2 cellular contexts compared by ENCODE assay signal in the genomic region with DNA sequence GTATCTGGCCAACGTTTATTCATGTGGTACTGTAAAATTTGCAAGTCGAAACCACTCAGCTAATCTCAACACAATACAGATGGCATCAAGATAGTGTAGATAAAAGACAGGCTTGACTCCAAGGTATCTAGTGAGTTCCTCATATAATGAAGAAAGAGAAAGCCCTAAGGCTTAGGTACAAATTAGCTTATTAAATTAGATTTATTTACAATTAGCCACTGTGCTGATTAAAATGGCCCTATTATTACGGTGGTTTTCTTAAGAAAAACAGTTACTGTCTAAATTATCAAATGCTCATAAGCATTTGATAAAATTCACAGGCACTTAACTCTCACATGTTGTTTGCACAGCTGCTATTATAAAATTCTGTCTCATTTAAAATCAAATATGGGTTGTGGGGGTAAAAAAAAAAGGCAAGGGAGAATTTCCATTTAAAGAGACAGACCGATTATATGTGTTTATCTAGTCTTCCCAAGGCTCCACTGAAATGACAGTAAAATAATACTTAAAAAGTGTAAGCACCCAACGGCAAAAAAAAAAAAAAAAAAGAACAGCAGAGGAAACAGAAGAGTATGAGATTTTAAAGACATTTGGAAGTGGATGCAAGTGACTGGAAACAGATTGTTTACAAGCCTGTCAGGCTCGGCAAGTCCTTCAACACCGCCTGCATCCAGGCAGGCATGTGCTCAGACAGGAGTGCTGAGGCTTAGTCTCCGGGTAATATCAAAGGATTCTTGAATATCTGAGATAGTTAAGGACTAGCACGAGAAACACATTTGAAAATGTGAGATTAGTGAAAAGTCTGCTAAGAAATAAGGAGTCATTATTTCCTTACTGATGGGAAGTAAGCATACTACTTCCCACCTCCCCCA.
TF ChIP-seq lines count a peak whose summit lies in the region.

No MANE protein-coding gene starts in this region.

TF ChIP-seq in HEK293, 187 proteins besides CTCF, POLR2A, EP300 and RAD21 (continued from another document and continues in another):
- no peak for TF ChIP-seq MYNN (tag by site-specific recombination; IDR thresholded peaks at IDR 0.05; ENCODE audit: borderline replicate concordance)
- TF ChIP-seq ZBTB1 (tag by site-specific recombination; IDR thresholded peaks at IDR 0.05) = no peak
- no peak for TF ChIP-seq ZNF174 (tag by site-specific recombination; IDR thresholded peaks at IDR 0.05)
- no peak for TF ChIP-seq ZNF623 (tag by site-specific recombination; IDR thresholded peaks at IDR 0.05)
- no peak for TF ChIP-seq ZNF302 (tag by site-specific recombination; IDR thresholded peaks at IDR 0.05; ENCODE audit: low read depth)
- TF ChIP-seq, protein P1, sequence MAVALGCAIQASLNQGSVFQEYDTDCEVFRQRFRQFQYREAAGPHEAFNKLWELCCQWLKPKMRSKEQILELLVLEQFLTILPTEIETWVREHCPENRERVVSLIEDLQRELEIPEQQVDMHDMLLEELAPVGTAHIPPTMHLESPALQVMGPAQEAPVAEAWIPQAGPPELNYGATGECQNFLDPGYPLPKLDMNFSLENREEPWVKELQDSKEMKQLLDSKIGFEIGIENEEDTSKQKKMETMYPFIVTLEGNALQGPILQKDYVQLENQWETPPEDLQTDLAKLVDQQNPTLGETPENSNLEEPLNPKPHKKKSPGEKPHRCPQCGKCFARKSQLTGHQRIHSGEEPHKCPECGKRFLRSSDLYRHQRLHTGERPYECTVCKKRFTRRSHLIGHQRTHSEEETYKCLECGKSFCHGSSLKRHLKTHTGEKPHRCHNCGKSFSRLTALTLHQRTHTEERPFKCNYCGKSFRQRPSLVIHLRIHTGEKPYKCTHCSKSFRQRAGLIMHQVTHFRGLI (tag by site-specific recombination; IDR thresholded peaks at IDR 0.05) = no peak
- TF ChIP-seq ZBTB48 (tag by site-specific recombination; IDR thresholded peaks at IDR 0.05) = no peak
- no peak for TF ChIP-seq ZNF654 (tag by site-specific recombination; IDR thresholded peaks at IDR 0.05; ENCODE audit: low read depth)
- no peak for TF ChIP-seq ZNF514 (tag by site-specific recombination; IDR thresholded peaks at IDR 0.05)
- TF ChIP-seq ZBTB20 (tag by site-specific recombination; IDR thresholded peaks at IDR 0.05) = no peak
- TF ChIP-seq ZSCAN23 (tag by site-specific recombination; IDR thresholded peaks at IDR 0.05) = no peak
- TF ChIP-seq, protein P2, sequence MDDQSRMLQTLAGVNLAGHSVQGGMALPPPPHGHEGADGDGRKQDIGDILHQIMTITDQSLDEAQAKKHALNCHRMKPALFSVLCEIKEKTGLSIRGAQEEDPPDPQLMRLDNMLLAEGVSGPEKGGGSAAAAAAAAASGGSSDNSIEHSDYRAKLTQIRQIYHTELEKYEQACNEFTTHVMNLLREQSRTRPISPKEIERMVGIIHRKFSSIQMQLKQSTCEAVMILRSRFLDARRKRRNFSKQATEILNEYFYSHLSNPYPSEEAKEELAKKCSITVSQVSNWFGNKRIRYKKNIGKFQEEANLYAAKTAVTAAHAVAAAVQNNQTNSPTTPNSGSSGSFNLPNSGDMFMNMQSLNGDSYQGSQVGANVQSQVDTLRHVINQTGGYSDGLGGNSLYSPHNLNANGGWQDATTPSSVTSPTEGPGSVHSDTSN (CRISPR knock-in tag; IDR thresholded peaks at IDR 0.05) = no peak
- TF ChIP-seq ZNF433 (tag by site-specific recombination; IDR thresholded peaks at IDR 0.05; ENCODE audit: low read depth) = no peak
- no peak for TF ChIP-seq WT1 (tag by site-specific recombination; IDR thresholded peaks at IDR 0.05)
- TF ChIP-seq ZNF510 (tag by site-specific recombination; IDR thresholded peaks at IDR 0.05; ENCODE audit: insufficient replicate concordance) = no peak
- TF ChIP-seq ZNF335 (tag by site-specific recombination; conservative IDR thresholded peaks at IDR 0.05) = peak; percentile 84
- TF ChIP-seq, protein P3, sequence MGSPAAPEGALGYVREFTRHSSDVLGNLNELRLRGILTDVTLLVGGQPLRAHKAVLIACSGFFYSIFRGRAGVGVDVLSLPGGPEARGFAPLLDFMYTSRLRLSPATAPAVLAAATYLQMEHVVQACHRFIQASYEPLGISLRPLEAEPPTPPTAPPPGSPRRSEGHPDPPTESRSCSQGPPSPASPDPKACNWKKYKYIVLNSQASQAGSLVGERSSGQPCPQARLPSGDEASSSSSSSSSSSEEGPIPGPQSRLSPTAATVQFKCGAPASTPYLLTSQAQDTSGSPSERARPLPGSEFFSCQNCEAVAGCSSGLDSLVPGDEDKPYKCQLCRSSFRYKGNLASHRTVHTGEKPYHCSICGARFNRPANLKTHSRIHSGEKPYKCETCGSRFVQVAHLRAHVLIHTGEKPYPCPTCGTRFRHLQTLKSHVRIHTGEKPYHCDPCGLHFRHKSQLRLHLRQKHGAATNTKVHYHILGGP (tag by site-specific recombination; IDR thresholded peaks at IDR 0.05) = no peak
- no peak for TF ChIP-seq ZNF292 (tag by site-specific recombination; IDR thresholded peaks at IDR 0.05; ENCODE audit: borderline replicate concordance, low read depth)
- no peak for TF ChIP-seq ZNF404 (tag by site-specific recombination; IDR thresholded peaks at IDR 0.05)
- TF ChIP-seq, protein P4, sequence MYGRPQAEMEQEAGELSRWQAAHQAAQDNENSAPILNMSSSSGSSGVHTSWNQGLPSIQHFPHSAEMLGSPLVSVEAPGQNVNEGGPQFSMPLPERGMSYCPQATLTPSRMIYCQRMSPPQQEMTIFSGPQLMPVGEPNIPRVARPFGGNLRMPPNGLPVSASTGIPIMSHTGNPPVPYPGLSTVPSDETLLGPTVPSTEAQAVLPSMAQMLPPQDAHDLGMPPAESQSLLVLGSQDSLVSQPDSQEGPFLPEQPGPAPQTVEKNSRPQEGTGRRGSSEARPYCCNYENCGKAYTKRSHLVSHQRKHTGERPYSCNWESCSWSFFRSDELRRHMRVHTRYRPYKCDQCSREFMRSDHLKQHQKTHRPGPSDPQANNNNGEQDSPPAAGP (tag by site-specific recombination; IDR thresholded peaks at IDR 0.05) = no peak
- TF ChIP-seq ZNF664 (tag by site-specific recombination; IDR thresholded peaks at IDR 0.05) = peak; percentile 67; the same call in 1 of the 2 replicates
- 0 out of 2 replicates have a peak, but pooled peaks have one; percentile 23 for TF ChIP-seq ZSCAN30 (tag by site-specific recombination; IDR thresholded peaks at IDR 0.05)
- TF ChIP-seq, protein P5, sequence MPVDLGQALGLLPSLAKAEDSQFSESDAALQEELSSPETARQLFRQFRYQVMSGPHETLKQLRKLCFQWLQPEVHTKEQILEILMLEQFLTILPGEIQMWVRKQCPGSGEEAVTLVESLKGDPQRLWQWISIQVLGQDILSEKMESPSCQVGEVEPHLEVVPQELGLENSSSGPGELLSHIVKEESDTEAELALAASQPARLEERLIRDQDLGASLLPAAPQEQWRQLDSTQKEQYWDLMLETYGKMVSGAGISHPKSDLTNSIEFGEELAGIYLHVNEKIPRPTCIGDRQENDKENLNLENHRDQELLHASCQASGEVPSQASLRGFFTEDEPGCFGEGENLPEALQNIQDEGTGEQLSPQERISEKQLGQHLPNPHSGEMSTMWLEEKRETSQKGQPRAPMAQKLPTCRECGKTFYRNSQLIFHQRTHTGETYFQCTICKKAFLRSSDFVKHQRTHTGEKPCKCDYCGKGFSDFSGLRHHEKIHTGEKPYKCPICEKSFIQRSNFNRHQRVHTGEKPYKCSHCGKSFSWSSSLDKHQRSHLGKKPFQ (tag by site-specific recombination; IDR thresholded peaks at IDR 0.05) = no peak
- TF ChIP-seq ZSCAN16 (tag by site-specific recombination; IDR thresholded peaks at IDR 0.05) = no peak

TF ChIP-seq in SK-N-SH treated with all-trans-retinoic acid at 6 μM for 48 hours, 23 proteins besides CTCF, POLR2A, EP300 and RAD21 (continued from another document):
- TF ChIP-seq, protein P6, sequence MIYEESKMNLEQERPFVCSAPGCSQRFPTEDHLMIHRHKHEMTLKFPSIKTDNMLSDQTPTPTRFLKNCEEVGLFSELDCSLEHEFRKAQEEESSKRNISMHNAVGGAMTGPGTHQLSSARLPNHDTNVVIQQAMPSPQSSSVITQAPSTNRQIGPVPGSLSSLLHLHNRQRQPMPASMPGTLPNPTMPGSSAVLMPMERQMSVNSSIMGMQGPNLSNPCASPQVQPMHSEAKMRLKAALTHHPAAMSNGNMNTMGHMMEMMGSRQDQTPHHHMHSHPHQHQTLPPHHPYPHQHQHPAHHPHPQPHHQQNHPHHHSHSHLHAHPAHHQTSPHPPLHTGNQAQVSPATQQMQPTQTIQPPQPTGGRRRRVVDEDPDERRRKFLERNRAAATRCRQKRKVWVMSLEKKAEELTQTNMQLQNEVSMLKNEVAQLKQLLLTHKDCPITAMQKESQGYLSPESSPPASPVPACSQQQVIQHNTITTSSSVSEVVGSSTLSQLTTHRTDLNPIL (CRISPR knock-in tag; IDR thresholded peaks at IDR 0.05; ENCODE audit: low read depth) = no peak; the same call in 1 of the 2 replicates
- 0 out of 2 replicates have a peak, but pooled peaks have one; percentile 7 for TF ChIP-seq ARNTL (CRISPR knock-in tag; IDR thresholded peaks at IDR 0.05; ENCODE audit: borderline replicate concordance, low read depth)
- 0 out of 2 replicates have a peak, but pooled peaks have one; percentile 35 for TF ChIP-seq SNAI2 (CRISPR knock-in tag; IDR thresholded peaks at IDR 0.05)
- TF ChIP-seq, protein P7, sequence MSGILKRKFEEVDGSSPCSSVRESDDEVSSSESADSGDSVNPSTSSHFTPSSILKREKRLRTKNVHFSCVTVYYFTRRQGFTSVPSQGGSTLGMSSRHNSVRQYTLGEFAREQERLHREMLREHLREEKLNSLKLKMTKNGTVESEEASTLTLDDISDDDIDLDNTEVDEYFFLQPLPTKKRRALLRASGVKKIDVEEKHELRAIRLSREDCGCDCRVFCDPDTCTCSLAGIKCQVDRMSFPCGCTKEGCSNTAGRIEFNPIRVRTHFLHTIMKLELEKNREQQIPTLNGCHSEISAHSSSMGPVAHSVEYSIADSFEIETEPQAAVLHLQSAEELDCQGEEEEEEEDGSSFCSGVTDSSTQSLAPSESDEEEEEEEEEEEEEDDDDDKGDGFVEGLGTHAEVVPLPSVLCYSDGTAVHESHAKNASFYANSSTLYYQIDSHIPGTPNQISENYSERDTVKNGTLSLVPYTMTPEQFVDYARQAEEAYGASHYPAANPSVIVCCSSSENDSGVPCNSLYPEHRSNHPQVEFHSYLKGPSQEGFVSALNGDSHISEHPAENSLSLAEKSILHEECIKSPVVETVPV (CRISPR knock-in tag; IDR thresholded peaks at IDR 0.05) = peak; percentile 98
- TF ChIP-seq ZNF8 (CRISPR knock-in tag; IDR thresholded peaks at IDR 0.05) = peak; percentile 45; the same call in 1 of the 2 replicates
- no peak for TF ChIP-seq OSR1 (CRISPR knock-in tag; IDR thresholded peaks at IDR 0.05)
- peak; percentile 42; the same call in 1 of the 2 replicates for TF ChIP-seq ISL1 (CRISPR knock-in tag; IDR thresholded peaks at IDR 0.05)
- peak; percentile 55; the same call in 1 of the 2 replicates for TF ChIP-seq ESRRG (CRISPR knock-in tag; IDR thresholded peaks at IDR 0.05)
- peak; percentile 98 for TF ChIP-seq TCF4 (CRISPR knock-in tag; IDR thresholded peaks at IDR 0.05; ENCODE audit: borderline replicate concordance)
- TF ChIP-seq GLIS3 (CRISPR knock-in tag; IDR thresholded peaks at IDR 0.05) = peak; percentile 80; the same call in 1 of the 2 replicates
